In genomic region chr2:232873909-232874641, GRCh38 we compare ENCODE assay signal across 1 cellular context.
TF ChIP-seq lines count a peak whose summit lies in the region.

No MANE protein-coding gene starts in this region.

TF ChIP-seq in HepG2, 621 proteins besides CTCF, POLR2A, EP300 and RAD21 (continued from another document and continues in another):
- TF ChIP-seq REST (IDR thresholded peaks at IDR 0.05; ENCODE audit: borderline replicate concordance in 1 of 2, low read depth in 1 of 2, low read length in 2 of 2) (no peak), NCOA2 (CRISPR knock-in tag; IDR thresholded peaks at IDR 0.05) (no peak), ZEB1 (IDR thresholded peaks at IDR 0.05; ENCODE audit: insufficient replicate concordance, low read depth) (no peak), ZSCAN5A (CRISPR knock-in tag; IDR thresholded peaks at IDR 0.05; ENCODE audit: borderline replicate concordance) (peak; percentile 53; the same call in 1 of the 2 replicates), ETS1 (CRISPR knock-in tag; IDR thresholded peaks at IDR 0.05) (no peak), ZZZ3 (CRISPR knock-in tag; IDR thresholded peaks at IDR 0.05; ENCODE audit: borderline replicate concordance) (no peak), ZNF776 (CRISPR knock-in tag; IDR thresholded peaks at IDR 0.05) (no peak), ZNF850 (CRISPR knock-in tag; conservative IDR thresholded peaks at IDR 0.05) (no peak), ZNF101 (CRISPR knock-in tag; IDR thresholded peaks at IDR 0.05; ENCODE audit: borderline replicate concordance, low read depth) (no peak), SALL2 (CRISPR knock-in tag; IDR thresholded peaks at IDR 0.05) (no peak), ZFAT (CRISPR knock-in tag; conservative IDR thresholded peaks at IDR 0.05) (no peak), NR2F2 (IDR thresholded peaks at IDR 0.05; ENCODE audit: borderline replicate concordance, low read depth) (0 out of 2 replicates have a peak, but pooled peaks have one; percentile 36), MTA1 (CRISPR knock-in tag; IDR thresholded peaks at IDR 0.05; ENCODE audit: borderline replicate concordance) (no peak), ZSCAN9 (CRISPR knock-in tag; IDR thresholded peaks at IDR 0.05; ENCODE audit: borderline replicate concordance) (no peak), ZBTB1 (CRISPR knock-in tag; IDR thresholded peaks at IDR 0.05; ENCODE audit: borderline replicate concordance) (no peak), RELA (CRISPR knock-in tag; IDR thresholded peaks at IDR 0.05) (no peak), HNF4A (CRISPR knock-in tag; IDR thresholded peaks at IDR 0.05) (peak; percentile 70; the same call in 1 of the 2 replicates), SALL1 (CRISPR knock-in tag; IDR thresholded peaks at IDR 0.05) (0 out of 2 replicates have a peak, but pooled peaks have one; percentile 12), BATF2 (CRISPR knock-in tag; IDR thresholded peaks at IDR 0.05) (no peak), ZNF576 (CRISPR knock-in tag; IDR thresholded peaks at IDR 0.05) (no peak), KLF9 (CRISPR knock-in tag; IDR thresholded peaks at IDR 0.05; ENCODE audit: low read depth) (no peak), ZMAT3 (CRISPR knock-in tag; conservative IDR thresholded peaks at IDR 0.05) (no peak), ZNF557 (CRISPR knock-in tag; IDR thresholded peaks at IDR 0.05) (no peak), MTF2 (CRISPR knock-in tag; IDR thresholded peaks at IDR 0.05; ENCODE audit: borderline replicate concordance) (no peak), SAP130 (CRISPR knock-in tag; IDR thresholded peaks at IDR 0.05; ENCODE audit: low read depth) (peak; percentile 62), ATM (IDR thresholded peaks at IDR 0.05; ENCODE audit: borderline replicate concordance) (no peak), PHF21A (CRISPR knock-in tag; IDR thresholded peaks at IDR 0.05) (peak; percentile 36; the same call in 1 of the 2 replicates), ZNF441 (CRISPR knock-in tag; IDR thresholded peaks at IDR 0.05; ENCODE audit: borderline replicate concordance) (no peak), RBM22 (optimal IDR thresholded peaks at IDR 0.05; ENCODE audit: low read length) (peak; percentile 24), TMF1 (CRISPR knock-in tag; IDR thresholded peaks at IDR 0.05; ENCODE audit: low read depth) (no peak), MIER2 (CRISPR knock-in tag; IDR thresholded peaks at IDR 0.05) (no peak), ZC3H13 (CRISPR knock-in tag; IDR thresholded peaks at IDR 0.05) (no peak), SNAPC2 (CRISPR knock-in tag; IDR thresholded peaks at IDR 0.05) (0 out of 2 replicates have a peak, but pooled peaks have one; percentile 47), SUZ12 (IDR thresholded peaks at IDR 0.05; ENCODE audit: low read depth, low read length) (no peak), ZNF562 (CRISPR knock-in tag; IDR thresholded peaks at IDR 0.05; ENCODE audit: borderline replicate concordance) (no peak), KMT2A (CRISPR knock-in tag; IDR thresholded peaks at IDR 0.05) (0 out of 2 replicates have a peak, but pooled peaks have one; percentile 20), ZBTB34 (CRISPR knock-in tag; IDR thresholded peaks at IDR 0.05) (peak; percentile 77; the same call in 1 of the 2 replicates), ZNF143 (CRISPR knock-in tag; IDR thresholded peaks at IDR 0.05) (no peak), ZBTB10 (CRISPR knock-in tag; IDR thresholded peaks at IDR 0.05; ENCODE audit: borderline replicate concordance) (no peak), ZNF891 (CRISPR knock-in tag; IDR thresholded peaks at IDR 0.05) (peak; percentile 10; the same call in 1 of the 2 replicates), SMARCE1 (IDR thresholded peaks at IDR 0.05; ENCODE audit: borderline replicate concordance) (no peak), ZNF589 (CRISPR knock-in tag; conservative IDR thresholded peaks at IDR 0.05) (no peak), KLF12 (CRISPR knock-in tag; IDR thresholded peaks at IDR 0.05; ENCODE audit: borderline replicate concordance) (no peak), HCFC1 (IDR thresholded peaks at IDR 0.05; ENCODE audit: low read depth, low read length) (no peak), EED (CRISPR knock-in tag; IDR thresholded peaks at IDR 0.05) (no peak), GATA4 (IDR thresholded peaks at IDR 0.05; ENCODE audit: borderline replicate concordance, low read depth) (no peak), ZNF235 (CRISPR knock-in tag; IDR thresholded peaks at IDR 0.05; ENCODE audit: borderline replicate concordance) (no peak), MXD4 (CRISPR knock-in tag; IDR thresholded peaks at IDR 0.05) (peak; percentile 19; the same call in 1 of the 2 replicates), NCOA5 (CRISPR knock-in tag; IDR thresholded peaks at IDR 0.05) (no peak), ZFY (CRISPR knock-in tag; IDR thresholded peaks at IDR 0.05) (peak; percentile 50; the same call in 1 of the 2 replicates), KDM5B (CRISPR knock-in tag; IDR thresholded peaks at IDR 0.05; ENCODE audit: borderline replicate concordance) (no peak), ZNF710 (CRISPR knock-in tag; IDR thresholded peaks at IDR 0.05; ENCODE audit: borderline replicate concordance) (no peak), GZF1 (CRISPR knock-in tag; IDR thresholded peaks at IDR 0.05) (no peak), ZNF317 (CRISPR knock-in tag; IDR thresholded peaks at IDR 0.05) (no peak), TFDP2 (CRISPR knock-in tag; IDR thresholded peaks at IDR 0.05) (no peak), SOX5 (CRISPR knock-in tag; IDR thresholded peaks at IDR 0.05; ENCODE audit: borderline replicate concordance) (no peak)
